In genomic region chr9:98606730-98607129, GRCh38 we compare ENCODE assay signal across 30 cellular contexts.
"Had no signal": no experiment of that assay in that cellular context is flagged by ENCODE, and none has a peak within 500 bp of the region (broad histone marks: within the 10 kb centered on the region; RNA-seq: fewer than 3 reads in every experiment).

No MANE protein-coding gene starts in this region.

- H3K9me3 ChIP-seq: ascending aorta, esophagus muscularis mucosa, gastrocnemius medialis, heart left ventricle had no signal

- H3K36me3 ChIP-seq: ascending aorta, brain microvascular endothelial cell, esophagus muscularis mucosa, gastrocnemius medialis, heart left ventricle, WERI-Rb-1 had no signal

- H2AFZ ChIP-seq: hepatocyte had no signal

- H3K4me2 ChIP-seq: hepatocyte had no signal

- FAIRE-seq: bronchial epithelial cell had no signal

- H3K4me3 ChIP-seq: ascending aorta, coronary artery, dorsolateral prefrontal cortex, esophagus muscularis mucosa, gastrocnemius medialis, heart left ventricle, hepatocyte had no signal

- H3K27ac ChIP-seq: ascending aorta, coronary artery, esophagus muscularis mucosa, foreskin keratinocyte, gastrocnemius medialis, hepatocyte, WERI-Rb-1 had no signal

- H3K4me1 ChIP-seq: ascending aorta, foreskin keratinocyte, gastrocnemius medialis had no signal

- H3K27me3 ChIP-seq: ascending aorta, brain microvascular endothelial cell, dorsolateral prefrontal cortex, esophagus muscularis mucosa, gastrocnemius medialis, heart left ventricle, hepatocyte had no signal

- ATAC-seq: activated CD4-positive, CD25-positive, alpha-beta regulatory T cell treated with anti-CD3 and anti-CD28 coated beads, Interleukin-2, amount 50 U/mL, for 24 hours; activated CD8-positive, alpha-beta T cell treated with anti-CD3 and anti-CD28 coated beads for 36 hours; activated T-cell treated with anti-CD3 and anti-CD28 coated beads, Interleukin-2, amount 50 U/mL, for 4 hours; activated T-helper 17 cell treated with anti-CD3 and anti-CD28 coated beads, Interleukin-2, amount 50 U/mL, for 72 hours; foreskin keratinocyte; gastrocnemius medialis; heart left ventricle; T-helper 17 cell had no signal

- DNase-seq: activated B cell treated with CpG ODN at 0.5 μM for 24 hours; activated CD4-positive, alpha-beta T cell treated with anti-CD3 and anti-CD28 coated beads for 48 hours; activated CD4-positive, alpha-beta T cell treated with anti-CD3 and anti-CD28 coated beads, Interleukin-2, amount 50 U/mL, for 1 hour; activated CD4-positive, alpha-beta T cell treated with anti-CD3 and anti-CD28 coated beads, Interleukin-2, amount 50 U/mL, for 48 hours; activated CD8-positive, alpha-beta memory T cell treated with anti-CD3 and anti-CD28 coated beads for 24 hours; activated CD8-positive, alpha-beta T cell treated with anti-CD3 and anti-CD28 coated beads for 36 hours; activated effector memory CD4-positive, alpha-beta T cell treated with Interleukin-2 at 50 U/mL for 16 hours; activated gamma-delta T cell treated with Interleukin-2 at 50 U/mL for 16 hours; activated naive CD4-positive, alpha-beta T cell treated with Interleukin-2 at 50 U/mL for 16 hours; activated naive CD8-positive, alpha-beta T cell treated with anti-CD3 and anti-CD28 coated beads, Interleukin-2, amount 10 ng/mL, durations not matched to agents 7 days and 5 days; activated T-cell treated with anti-CD3 and anti-CD28 coated beads, Interleukin-2, amount 50 U/mL, for 4 hours; brain microvascular endothelial cell; dorsolateral prefrontal cortex; effector memory CD4-positive, alpha-beta T cell; endodermal cell; erythroblast; foreskin keratinocyte; gastrocnemius medialis; glutamatergic neuron; heart left ventricle; T-helper 17 cell; T1000; WERI-Rb-1 had no signal
